18 cellular contexts compared by ENCODE assay signal in genomic region chr15:40280260-40281056, GRCh38. TPM values are rescaled to one million over a fixed set of nuclear protein-coding genes. Genes with fewer than 3 reads are reported as not detected.
DNase-seq lines count a peak whose midpoint lies in the region; ATAC-seq, FAIRE-seq and TF ChIP-seq lines count a peak whose summit lies in the region.
"Had no signal": no experiment of that assay in that cellular context is flagged by ENCODE, and none has a peak within 500 bp of the region (broad histone marks: within the 10 kb centered on the region; RNA-seq: fewer than 3 reads in every experiment).

No MANE protein-coding gene starts in this region.

- peaks cover 32% of the 10 kb centered on the region for H3K27me3 Mint-ChIP-seq in CD4-positive, alpha-beta T cell
- H3K27me3 Mint-ChIP-seq in naive B cell, result peaks cover 14 to 51% (median 45%) of the 10 kb centered on the region in 3 donors

- H3K4me3 ChIP-seq in H7 (ENCODE audit: insufficient read depth, low read depth, low read length) (peak overlapping the region; percentile 30; the same call in 1 of the 2 replicates), bronchial epithelial cell (ENCODE audit: low read depth, low read length) (no peak overlapping the region)
- H3K4me3 ChIP-seq: GM23248, lung had no signal

- peak overlapping the region; percentile 67 for H3K4me3 Mint-ChIP-seq in CD4-positive, alpha-beta T cell
- peak overlapping the region in 6 of 8 donors; percentile 37 to 73 (median 66) for H3K4me3 Mint-ChIP-seq in naive B cell

- intact Hi-C loops in CD4-positive, alpha-beta T cell (cut with DNase I, micrococcal nuclease), result loop anchor here in 1 of 2 experiments (1.0 to 5.0 kb wide), 2 partner anchors 42 to 141 kb away; partner anchors contain the start of gene INAFM2

- H3K4me1 Mint-ChIP-seq in CD4-positive, alpha-beta T cell (ENCODE audit: low read depth), result peaks cover 4% of the 10 kb centered on the region
- H3K4me1 Mint-ChIP-seq in naive B cell, result peaks cover 19 to 24% (median 23%) of the 10 kb centered on the region in 3 donors

- FAIRE-seq in bronchial epithelial cell (lab: Jason Lieb, UNC) (peak; percentile 7), GM12892 (lab: Jason Lieb, UNC) (no peak)

- no peaks in the 10 kb centered on the region for H3K9me3 ChIP-seq in CD4-positive, alpha-beta T cell (ENCODE audit: control insufficient read depth, low read length)

- ATAC-seq in CD4-positive, alpha-beta T cell (ENCODE audit: poor library complexity), result no peak
- ATAC-seq in naive B cell (ENCODE audit: low read depth in 2 of 2), result no peak
- ATAC-seq in GM21526 (IDR thresholded peaks at IDR 0.05; ENCODE audit: low FRiP score, unreplicated experiment), result no peak

- peaks cover 32% of the 10 kb centered on the region for H3K27me3 ChIP-seq in CD4-positive, alpha-beta T cell (ENCODE audit: control insufficient read depth, insufficient read depth, low read length)
- H3K27me3 ChIP-seq in H7 (ENCODE audit: control insufficient read depth, insufficient read depth, low read length) (peaks cover 54% of the 10 kb centered on the region), bronchial epithelial cell (ENCODE audit: control insufficient read depth, insufficient read depth, low read length) (peaks cover 25% of the 10 kb centered on the region)

- POLR2A ChIA-PET in CD4-positive, alpha-beta T cell (lab: Charles Lee), result interaction anchor here (0.8 to 3.5 kb wide), 2 partner anchors 28 to 141 kb away, joined by 3 to 34 read pairs; partner anchors contain the start of gene PLCB2

- H3K27ac ChIP-seq in CD4-positive, alpha-beta T cell (ENCODE audit: low read depth, low read length), result no peak overlapping the region
- H3K27ac ChIP-seq: GM23248 had no signal

- TF ChIP-seq POLR2A in GM12892 (IDR thresholded peaks at IDR 0.05; ENCODE audit: low read depth, low read length), result no peak

- H3K36me3 ChIP-seq in H7 (replicated peaks; ENCODE audit: control insufficient read depth, insufficient read depth, low read length), result peaks cover 2% of the 10 kb centered on the region; the same call in 1 of the 2 replicates
- H3K36me3 ChIP-seq in bronchial epithelial cell (ENCODE audit: control insufficient read depth, insufficient read depth, low read length), result peaks cover 18% of the 10 kb centered on the region

- no peaks in the 10 kb centered on the region for H3K9me3 Mint-ChIP-seq in CD4-positive, alpha-beta T cell
- no peaks in the 10 kb centered on the region for H3K9me3 Mint-ChIP-seq in naive B cell

- H3K27ac Mint-ChIP-seq in CD4-positive, alpha-beta T cell, result no peak overlapping the region
- peak overlapping the region in 1 of 6 donors; percentile 16 for H3K27ac Mint-ChIP-seq in naive B cell

- DNase-seq in CD4-positive, alpha-beta T cell, result no peak
- DNase-seq in H7 (peak; percentile 84), bronchial epithelial cell (ENCODE audit: low read depth) (no peak), naive B cell (no peak), GM12892 (ENCODE audit: insufficient read length) (no peak), iPS-NIHi7 (ENCODE audit: extremely low spot score) (no peak), putamen (ENCODE audit: low spot score) (no peak)
- DNase-seq: central memory CD4-positive, alpha-beta T cell; DMS79; NCI-H2029 treated with DMSO at 0.1 percent for 48 hours; stimulated activated CD4-positive, alpha-beta T cell treated with anti-CD3 and anti-CD28 coated beads, Interleukin-4, amount 100 ng/mL, for 1 hour; stimulated activated CD8-positive, alpha-beta memory T cell treated with anti-CD3 and anti-CD28 coated beads, Interleukin-4, amount 100 ng/mL, for 48 hours had no signal

- no peaks in the 10 kb centered on the region for H3K36me3 Mint-ChIP-seq in CD4-positive, alpha-beta T cell (ENCODE audit: low read depth)
- H3K36me3 Mint-ChIP-seq in naive B cell, result no peaks in the 10 kb centered on the region

- TF ChIP-seq CTCF in CD4-positive, alpha-beta T cell (IDR thresholded peaks at IDR 0.05), result no peak
- no peak for TF ChIP-seq CTCF in bronchial epithelial cell (IDR thresholded peaks at IDR 0.05; ENCODE audit: insufficient read depth, low read length, severe bottlenecking)

- CTCF ChIA-PET in CD4-positive, alpha-beta T cell (lab: Charles Lee), result interaction anchor here (1.1 to 3.8 kb wide), 4 partner anchors 29 to 246 kb away, joined by 3 to 45 read pairs (median 25); partner anchors contain the start of gene PLCB2

RNA-seq across cellular contexts. Expression of gene ANKRD63, which starts 2.4 kb away (rescaled TPM):
- not detected for total RNA-seq in CD4-positive, alpha-beta T cell
- total RNA-seq in H7 (2014; rRNA removed; shearing (Covaris generic)), result 0.22 and 0.45 TPM in 2 replicates
- not detected in 2 replicates for total RNA-seq in bronchial epithelial cell
- under 1 TPM in 1 of 6 donors, not detected in 5; 0.29 TPM for polyA plus RNA-seq in naive B cell (ENCODE audit: low read depth in 6 of 6)
- not detected for polyA plus RNA-seq in GM12892 (2012; ENCODE audit: missing spikeins)
- total RNA-seq: fibroblast of villous mesenchyme, GM23248, lung, M059J had no signal
- polyA plus RNA-seq: BJ, GM23248, lung had no signal

RNA-seq across cellular contexts. Expression of gene PLCB2, which starts 27.3 kb away (rescaled TPM):
- total RNA-seq in CD4-positive, alpha-beta T cell, result 100 to 1,000 TPM; 206 to 222 TPM
- total RNA-seq in H7 (2014; rRNA removed; shearing (Covaris generic)), result 11.3 and 13.9 TPM in 2 replicates
- total RNA-seq in bronchial epithelial cell, result not detected in 2 replicates
- polyA plus RNA-seq in naive B cell (ENCODE audit: low read depth in 6 of 6), result 10 to 100 TPM; 11.4 to 22.6 (median 15.9) TPM
- polyA plus RNA-seq in GM12892 (2012; ENCODE audit: missing spikeins), result 8.8 TPM
- total RNA-seq: M059J had no signal

RNA-seq across cellular contexts. Expression of gene PAK6, which starts 41.6 kb away (rescaled TPM):
- total RNA-seq in CD4-positive, alpha-beta T cell, result under 1 TPM; 0.34 to 0.36 TPM
- 4.9 and 8.4 TPM in 2 replicates for total RNA-seq in H7 (2014; rRNA removed; shearing (Covaris generic))
- 11.6 and 11.8 TPM in 2 replicates for total RNA-seq in bronchial epithelial cell
- not detected for polyA plus RNA-seq in naive B cell (ENCODE audit: low read depth in 6 of 6)
- polyA plus RNA-seq in GM12892 (2012; ENCODE audit: missing spikeins), result 1.4 TPM
- total RNA-seq: GM23248 had no signal
- polyA plus RNA-seq: BJ, GM23248 had no signal

RNA-seq across cellular contexts. Expression of gene INAFM2, which starts 43.0 kb away (rescaled TPM):
- total RNA-seq in CD4-positive, alpha-beta T cell, result 1 to 10 TPM; 6.8 to 7.0 TPM
- total RNA-seq in H7 (2014; rRNA removed; shearing (Covaris generic)), result 15.2 and 15.8 TPM in 2 replicates
- total RNA-seq in bronchial epithelial cell, result 6.3 and 6.8 TPM in 2 replicates
- polyA plus RNA-seq in naive B cell (ENCODE audit: low read depth in 6 of 6), result 1 to 10 TPM in 4 of 6 donors, under 1 TPM in 2; 0.32 to 3.4 (median 1.4) TPM
- 4.6 TPM for polyA plus RNA-seq in GM12892 (2012; ENCODE audit: missing spikeins)

Comparison
In these comparisons a context has a peak if more than half of its experiments do, and no peak if none do; other contexts are left out.
1. RNA of gene PLCB2, which starts 27.3 kb away (total RNA-seq): 206 to 222 TPM in CD4-positive, alpha-beta T cell; 11.3 to 13.9 TPM in H7 and not detected in bronchial epithelial cell; every median in the first group is over 10 times any median in the second.